ENCODE assay signal across 27 cellular contexts in the genomic region with DNA sequence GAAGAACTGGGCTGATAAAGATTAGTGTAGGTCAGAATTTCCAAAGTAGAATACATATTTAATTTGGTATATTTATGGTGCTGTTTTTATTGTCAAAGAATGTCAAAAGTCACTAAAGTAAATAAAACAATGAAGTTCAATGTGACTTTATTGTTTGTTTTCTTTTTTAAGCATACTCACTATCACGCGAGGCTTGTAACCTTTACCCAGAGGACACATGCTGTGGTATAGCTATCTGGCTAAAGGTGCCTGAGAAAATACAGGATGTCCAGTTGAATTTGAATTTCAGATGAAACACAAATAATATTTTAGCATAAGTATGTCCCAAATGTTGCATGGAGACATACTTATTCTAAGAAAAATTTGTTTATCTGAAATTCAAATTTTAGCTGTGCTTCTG.
"Had no signal": no experiment of that assay in that cellular context is flagged by ENCODE, and none has a peak within 500 bp of the region (broad histone marks: within the 10 kb centered on the region; RNA-seq: fewer than 3 reads in every experiment).

No MANE protein-coding gene starts in this region.

- DNase-seq: activated CD4-positive, alpha-beta T cell treated with anti-CD3 and anti-CD28 coated beads for 36 hours; activated CD4-positive, alpha-beta T cell treated with anti-CD3 and anti-CD28 coated beads, Interleukin-2, amount 10 ng/mL, durations not matched to agents 7 days and 5 days; activated CD4-positive, alpha-beta T cell treated with anti-CD3 and anti-CD28 coated beads, Interleukin-2, amount 50 U/mL, for 48 hours; activated CD8-positive, alpha-beta T cell treated with anti-CD3 and anti-CD28 coated beads, Interleukin-2, amount 10 ng/mL, durations not matched to agents 7 days and 5 days; activated gamma-delta T cell; activated naive CD4-positive, alpha-beta T cell treated with Interleukin-2 at 50 U/mL for 16 hours; activated naive CD8-positive, alpha-beta T cell treated with anti-CD3 and anti-CD28 coated beads, Interleukin-2, amount 10 ng/mL, durations not matched to agents 7 days and 5 days; activated T-cell treated with anti-CD3 and anti-CD28 coated beads, Interleukin-2, amount 50 U/mL, for 24 hours; amygdala; NCI-H1105; NCI-H1417 treated with DMSO at 0.1 percent for 48 hours; NCI-H187 treated with DMSO at 0.1 percent for 48 hours; NCI-H2081; NCI-H2171 treated with DMSO at 0.1 percent for 48 hours; NCI-H2227 treated with DMSO at 0.1 percent for 48 hours; NCI-H446; NCI-H510A treated with DMSO at 0.1 percent for 48 hours; Peyer's patch; RPMI8226; SHP77 treated with DMSO at 0.1 percent for 48 hours; SK-N-SH had no signal

- ATAC-seq: activated CD4-positive, alpha-beta T cell treated with anti-CD3 and anti-CD28 coated beads for 36 hours; activated CD4-positive, CD25-positive, alpha-beta regulatory T cell treated with anti-CD3 and anti-CD28 coated beads, Interleukin-2, amount 50 U/mL, for 24 hours; activated CD8-positive, alpha-beta T cell treated with anti-CD3 and anti-CD28 coated beads, Interleukin-2, amount 10 ng/mL, durations not matched to agents 7 days and 5 days; WTC11 had no signal

- H3K36me3 ChIP-seq: ascending aorta, breast epithelium, Peyer's patch, SJSA1 had no signal

- H3K9me3 ChIP-seq: ascending aorta, breast epithelium, Peyer's patch, SJSA1, SK-N-SH had no signal

- H3K4me1 ChIP-seq: ascending aorta, breast epithelium, Peyer's patch, SJSA1 had no signal

- H3K27ac ChIP-seq: ascending aorta, breast epithelium, KMS-11, Peyer's patch, SJSA1 had no signal

- H3K27me3 ChIP-seq: ascending aorta, breast epithelium, Peyer's patch, SJSA1 had no signal

- H3K4me3 ChIP-seq: ascending aorta, breast epithelium, Peyer's patch, SJSA1 had no signal
